Comparison of ENCODE assay signal across 19 cellular contexts in genomic region chr1:97824200-97824599, GRCh38.
"Had no signal": no experiment of that assay in that cellular context is flagged by ENCODE, and none has a peak within 500 bp of the region (broad histone marks: within the 10 kb centered on the region; RNA-seq: fewer than 3 reads in every experiment).

No MANE protein-coding gene starts in this region.

- ATAC-seq: Panc1, PC-3, T-cell had no signal

- H3K9me3 Mint-ChIP-seq: T-cell had no signal

- H3K4me2 ChIP-seq: SK-N-SH had no signal

- H3K9me3 ChIP-seq: SK-N-SH had no signal

- H3K9me2 ChIP-seq: SK-N-SH had no signal

- H3K9ac ChIP-seq: SK-N-SH had no signal

- H3K27ac Mint-ChIP-seq: T-cell had no signal

- H3K27me3 Mint-ChIP-seq: T-cell had no signal

- H3K27ac ChIP-seq: RWPE1 had no signal

- DNase-seq: Kasumi-1, KG1, MM.1S, NCI-H1092 treated with DMSO at 0.1 percent for 48 hours, NCI-H1436, NCI-H187, NCI-H2029, NCI-H2081 treated with DMSO at 0.1 percent for 48 hours, NCI-H345, NCI-H510A treated with DMSO at 0.1 percent for 48 hours, NCI-H69, NCI-H774, PC-3, SHP77, SK-N-SH, SW 1271, T-cell had no signal

- H3K4me3 Mint-ChIP-seq: T-cell had no signal
